Comparison of ENCODE assay signal across 19 cellular contexts in genomic region chr12:55610598-55610997, GRCh38. TPM values are rescaled to one million over a fixed set of nuclear protein-coding genes. Genes with fewer than 3 reads are reported as not detected.
"Had no signal": no experiment of that assay in that cellular context is flagged by ENCODE, and none has a peak within 500 bp of the region (broad histone marks: within the 10 kb centered on the region; RNA-seq: fewer than 3 reads in every experiment).

No MANE protein-coding gene starts in this region.

- H3K36me3 Mint-ChIP-seq: activated naive CD4-positive, alpha-beta T cell treated with anti-CD3 and anti-CD28 coated beads, Interleukin-2, amount 50 U/mL, for 24 hours had no signal

- H2AFZ ChIP-seq: PC-9 had no signal

- H3K4me2 ChIP-seq: PC-9 had no signal

- DNase-seq: activated B cell treated with CpG ODN at 0.5 μM for 24 hours; activated CD4-positive, alpha-beta T cell treated with anti-CD3 and anti-CD28 coated beads for 4 hours; activated CD4-positive, alpha-beta T cell treated with anti-CD3 and anti-CD28 coated beads, Interleukin-2, amount 50 U/mL, for 4 hours; activated CD8-positive, alpha-beta memory T cell treated with anti-CD3 and anti-CD28 coated beads for 24 hours; brain microvascular endothelial cell; Kasumi-1; KBM-7; NCI-H1105 treated with DMSO at 0.1 percent for 48 hours; NCI-H1436 treated with DMSO at 0.1 percent for 48 hours; NCI-H187; NCI-H2081; NCI-H510A treated with DMSO at 0.1 percent for 48 hours; PC-9; SHP77 treated with DMSO at 0.1 percent for 48 hours; T-helper 17 cell; T-helper 9 cell had no signal

- H3K4me3 ChIP-seq: cardiac muscle cell, PC-9 had no signal

- H3K36me3 ChIP-seq: brain microvascular endothelial cell, cardiac muscle cell had no signal

- H3K4me3 Mint-ChIP-seq: activated B cell treated with CpG ODN at 0.5 μM for 24 hours; activated naive CD4-positive, alpha-beta T cell treated with anti-CD3 and anti-CD28 coated beads, Interleukin-2, amount 50 U/mL, for 24 hours; T-helper 17 cell had no signal

- H3K27ac ChIP-seq: brain microvascular endothelial cell, cardiac muscle cell, PC-9 had no signal

- ATAC-seq: T-helper 17 cell had no signal

- H3K27me3 ChIP-seq: brain microvascular endothelial cell, cardiac muscle cell had no signal

- H3K4me1 Mint-ChIP-seq: activated B cell treated with CpG ODN at 0.5 μM for 24 hours; activated naive CD4-positive, alpha-beta T cell treated with anti-CD3 and anti-CD28 coated beads, Interleukin-2, amount 50 U/mL, for 24 hours had no signal

RNA-seq across cellular contexts. Expression of gene OR10P1, which starts 26.1 kb away (rescaled TPM):
- total RNA-seq: activated B cell treated with CpG ODN at 0.5 μM for 24 hours, cardiac muscle cell, PC-9, T-helper 17 cell had no signal
- polyA plus RNA-seq: adipose tissue, cardiac muscle cell had no signal

RNA-seq across cellular contexts. Expression of gene OR2AP1, which starts 38.3 kb away (rescaled TPM):
- total RNA-seq: activated B cell treated with CpG ODN at 0.5 μM for 24 hours, cardiac muscle cell, PC-9 had no signal
- polyA plus RNA-seq: adipose tissue, cardiac muscle cell had no signal
